ENCODE assay signal across 1 cellular context in the genomic region with DNA sequence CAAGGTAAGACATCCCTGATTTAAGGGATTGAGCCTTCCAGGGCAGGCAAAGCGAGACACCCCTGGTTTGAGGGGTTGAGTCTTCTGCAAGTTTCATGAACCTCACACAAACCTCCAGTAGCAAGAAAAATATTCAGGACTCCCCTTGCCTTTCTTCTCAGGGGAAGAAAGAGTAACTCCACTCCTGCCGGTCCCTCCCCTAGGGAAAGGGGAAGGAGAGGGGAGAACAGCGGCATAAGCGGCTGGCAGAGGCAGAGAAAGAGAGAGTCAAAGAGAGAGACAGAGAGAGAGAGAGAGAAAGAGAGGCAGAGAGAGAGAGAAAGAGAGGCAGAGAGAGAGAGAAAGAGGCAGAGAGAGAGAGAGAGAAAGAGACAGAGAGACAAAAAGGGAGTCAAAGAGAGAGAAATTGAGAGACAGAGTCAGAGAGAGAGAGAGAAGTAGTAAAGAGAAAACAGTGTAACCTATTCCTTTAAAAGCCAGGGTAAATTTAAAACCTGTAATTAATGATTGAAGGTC.
TF ChIP-seq lines count a peak whose summit lies in the region.

No MANE protein-coding gene starts in this region.

TF ChIP-seq in GM23338, 12 proteins besides CTCF, POLR2A, EP300 and RAD21:
- TF ChIP-seq ZNF114 (CRISPR knock-in tag; IDR thresholded peaks at IDR 0.05) (no peak), JUNB (IDR thresholded peaks at IDR 0.05; ENCODE audit: unreplicated experiment) (no peak), POLR2AphosphoS5 (IDR thresholded peaks at IDR 0.05; ENCODE audit: low read depth) (no peak; the same call in 1 of the 2 replicates), NANOG (IDR thresholded peaks at IDR 0.05; ENCODE audit: borderline replicate concordance) (no peak), ZNF331 (CRISPR knock-in tag; IDR thresholded peaks at IDR 0.05; ENCODE audit: low read depth) (no peak), CREB1 (CRISPR knock-in tag; IDR thresholded peaks at IDR 0.05; ENCODE audit: low read depth) (no peak), STAT1 (IDR thresholded peaks at IDR 0.05; ENCODE audit: unreplicated experiment) (no peak), EZH2phosphoT487 (IDR thresholded peaks at IDR 0.05; ENCODE audit: unreplicated experiment) (no peak), EZH2 (IDR thresholded peaks at IDR 0.05; ENCODE audit: low read depth, unreplicated experiment) (no peak)
- TF ChIP-seq, protein P1, sequence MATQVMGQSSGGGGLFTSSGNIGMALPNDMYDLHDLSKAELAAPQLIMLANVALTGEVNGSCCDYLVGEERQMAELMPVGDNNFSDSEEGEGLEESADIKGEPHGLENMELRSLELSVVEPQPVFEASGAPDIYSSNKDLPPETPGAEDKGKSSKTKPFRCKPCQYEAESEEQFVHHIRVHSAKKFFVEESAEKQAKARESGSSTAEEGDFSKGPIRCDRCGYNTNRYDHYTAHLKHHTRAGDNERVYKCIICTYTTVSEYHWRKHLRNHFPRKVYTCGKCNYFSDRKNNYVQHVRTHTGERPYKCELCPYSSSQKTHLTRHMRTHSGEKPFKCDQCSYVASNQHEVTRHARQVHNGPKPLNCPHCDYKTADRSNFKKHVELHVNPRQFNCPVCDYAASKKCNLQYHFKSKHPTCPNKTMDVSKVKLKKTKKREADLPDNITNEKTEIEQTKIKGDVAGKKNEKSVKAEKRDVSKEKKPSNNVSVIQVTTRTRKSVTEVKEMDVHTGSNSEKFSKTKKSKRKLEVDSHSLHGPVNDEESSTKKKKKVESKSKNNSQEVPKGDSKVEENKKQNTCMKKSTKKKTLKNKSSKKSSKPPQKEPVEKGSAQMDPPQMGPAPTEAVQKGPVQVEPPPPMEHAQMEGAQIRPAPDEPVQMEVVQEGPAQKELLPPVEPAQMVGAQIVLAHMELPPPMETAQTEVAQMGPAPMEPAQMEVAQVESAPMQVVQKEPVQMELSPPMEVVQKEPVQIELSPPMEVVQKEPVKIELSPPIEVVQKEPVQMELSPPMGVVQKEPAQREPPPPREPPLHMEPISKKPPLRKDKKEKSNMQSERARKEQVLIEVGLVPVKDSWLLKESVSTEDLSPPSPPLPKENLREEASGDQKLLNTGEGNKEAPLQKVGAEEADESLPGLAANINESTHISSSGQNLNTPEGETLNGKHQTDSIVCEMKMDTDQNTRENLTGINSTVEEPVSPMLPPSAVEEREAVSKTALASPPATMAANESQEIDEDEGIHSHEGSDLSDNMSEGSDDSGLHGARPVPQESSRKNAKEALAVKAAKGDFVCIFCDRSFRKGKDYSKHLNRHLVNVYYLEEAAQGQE (IDR thresholded peaks at IDR 0.05; ENCODE audit: unreplicated experiment): no peak
- TF ChIP-seq, protein P2, sequence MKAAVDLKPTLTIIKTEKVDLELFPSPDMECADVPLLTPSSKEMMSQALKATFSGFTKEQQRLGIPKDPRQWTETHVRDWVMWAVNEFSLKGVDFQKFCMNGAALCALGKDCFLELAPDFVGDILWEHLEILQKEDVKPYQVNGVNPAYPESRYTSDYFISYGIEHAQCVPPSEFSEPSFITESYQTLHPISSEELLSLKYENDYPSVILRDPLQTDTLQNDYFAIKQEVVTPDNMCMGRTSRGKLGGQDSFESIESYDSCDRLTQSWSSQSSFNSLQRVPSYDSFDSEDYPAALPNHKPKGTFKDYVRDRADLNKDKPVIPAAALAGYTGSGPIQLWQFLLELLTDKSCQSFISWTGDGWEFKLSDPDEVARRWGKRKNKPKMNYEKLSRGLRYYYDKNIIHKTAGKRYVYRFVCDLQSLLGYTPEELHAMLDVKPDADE (IDR thresholded peaks at IDR 0.05): no peak
- TF ChIP-seq, protein P3, sequence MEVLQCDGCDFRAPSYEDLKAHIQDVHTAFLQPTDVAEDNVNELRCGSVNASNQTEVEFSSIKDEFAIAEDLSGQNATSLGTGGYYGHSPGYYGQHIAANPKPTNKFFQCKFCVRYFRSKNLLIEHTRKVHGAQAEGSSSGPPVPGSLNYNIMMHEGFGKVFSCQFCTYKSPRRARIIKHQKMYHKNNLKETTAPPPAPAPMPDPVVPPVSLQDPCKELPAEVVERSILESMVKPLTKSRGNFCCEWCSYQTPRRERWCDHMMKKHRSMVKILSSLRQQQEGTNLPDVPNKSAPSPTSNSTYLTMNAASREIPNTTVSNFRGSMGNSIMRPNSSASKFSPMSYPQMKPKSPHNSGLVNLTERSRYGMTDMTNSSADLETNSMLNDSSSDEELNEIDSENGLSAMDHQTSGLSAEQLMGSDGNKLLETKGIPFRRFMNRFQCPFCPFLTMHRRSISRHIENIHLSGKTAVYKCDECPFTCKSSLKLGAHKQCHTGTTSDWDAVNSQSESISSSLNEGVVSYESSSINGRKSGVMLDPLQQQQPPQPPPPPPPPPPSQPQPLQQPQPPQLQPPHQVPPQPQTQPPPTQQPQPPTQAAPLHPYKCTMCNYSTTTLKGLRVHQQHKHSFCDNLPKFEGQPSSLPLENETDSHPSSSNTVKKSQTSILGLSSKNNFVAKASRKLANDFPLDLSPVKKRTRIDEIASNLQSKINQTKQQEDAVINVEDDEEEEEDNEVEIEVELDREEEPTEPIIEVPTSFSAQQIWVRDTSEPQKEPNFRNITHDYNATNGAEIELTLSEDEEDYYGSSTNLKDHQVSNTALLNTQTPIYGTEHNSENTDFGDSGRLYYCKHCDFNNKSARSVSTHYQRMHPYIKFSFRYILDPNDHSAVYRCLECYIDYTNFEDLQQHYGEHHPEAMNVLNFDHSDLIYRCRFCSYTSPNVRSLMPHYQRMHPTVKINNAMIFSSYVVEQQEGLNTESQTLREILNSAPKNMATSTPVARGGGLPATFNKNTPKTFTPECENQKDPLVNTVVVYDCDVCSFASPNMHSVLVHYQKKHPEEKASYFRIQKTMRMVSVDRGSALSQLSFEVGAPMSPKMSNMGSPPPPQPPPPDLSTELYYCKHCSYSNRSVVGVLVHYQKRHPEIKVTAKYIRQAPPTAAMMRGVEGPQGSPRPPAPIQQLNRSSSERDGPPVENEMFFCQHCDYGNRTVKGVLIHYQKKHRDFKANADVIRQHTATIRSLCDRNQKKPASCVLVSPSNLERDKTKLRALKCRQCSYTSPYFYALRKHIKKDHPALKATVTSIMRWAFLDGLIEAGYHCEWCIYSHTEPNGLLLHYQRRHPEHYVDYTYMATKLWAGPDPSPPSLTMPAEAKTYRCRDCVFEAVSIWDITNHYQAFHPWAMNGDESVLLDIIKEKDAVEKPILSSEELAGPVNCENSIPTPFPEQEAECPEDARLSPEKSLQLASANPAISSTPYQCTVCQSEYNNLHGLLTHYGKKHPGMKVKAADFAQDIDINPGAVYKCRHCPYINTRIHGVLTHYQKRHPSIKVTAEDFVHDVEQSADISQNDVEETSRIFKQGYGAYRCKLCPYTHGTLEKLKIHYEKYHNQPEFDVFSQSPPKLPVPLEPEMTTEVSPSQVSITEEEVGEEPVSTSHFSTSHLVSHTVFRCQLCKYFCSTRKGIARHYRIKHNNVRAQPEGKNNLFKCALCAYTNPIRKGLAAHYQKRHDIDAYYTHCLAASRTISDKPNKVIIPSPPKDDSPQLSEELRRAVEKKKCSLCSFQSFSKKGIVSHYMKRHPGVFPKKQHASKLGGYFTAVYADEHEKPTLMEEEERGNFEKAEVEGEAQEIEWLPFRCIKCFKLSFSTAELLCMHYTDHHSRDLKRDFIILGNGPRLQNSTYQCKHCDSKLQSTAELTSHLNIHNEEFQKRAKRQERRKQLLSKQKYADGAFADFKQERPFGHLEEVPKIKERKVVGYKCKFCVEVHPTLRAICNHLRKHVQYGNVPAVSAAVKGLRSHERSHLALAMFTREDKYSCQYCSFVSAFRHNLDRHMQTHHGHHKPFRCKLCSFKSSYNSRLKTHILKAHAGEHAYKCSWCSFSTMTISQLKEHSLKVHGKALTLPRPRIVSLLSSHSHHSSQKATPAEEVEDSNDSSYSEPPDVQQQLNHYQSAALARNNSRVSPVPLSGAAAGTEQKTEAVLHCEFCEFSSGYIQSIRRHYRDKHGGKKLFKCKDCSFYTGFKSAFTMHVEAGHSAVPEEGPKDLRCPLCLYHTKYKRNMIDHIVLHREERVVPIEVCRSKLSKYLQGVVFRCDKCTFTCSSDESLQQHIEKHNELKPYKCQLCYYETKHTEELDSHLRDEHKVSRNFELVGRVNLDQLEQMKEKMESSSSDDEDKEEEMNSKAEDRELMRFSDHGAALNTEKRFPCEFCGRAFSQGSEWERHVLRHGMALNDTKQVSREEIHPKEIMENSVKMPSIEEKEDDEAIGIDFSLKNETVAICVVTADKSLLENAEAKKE (CRISPR knock-in tag; IDR thresholded peaks at IDR 0.05): no peak
